Comparison of ENCODE assay signal across 16 cellular contexts in the genomic region with DNA sequence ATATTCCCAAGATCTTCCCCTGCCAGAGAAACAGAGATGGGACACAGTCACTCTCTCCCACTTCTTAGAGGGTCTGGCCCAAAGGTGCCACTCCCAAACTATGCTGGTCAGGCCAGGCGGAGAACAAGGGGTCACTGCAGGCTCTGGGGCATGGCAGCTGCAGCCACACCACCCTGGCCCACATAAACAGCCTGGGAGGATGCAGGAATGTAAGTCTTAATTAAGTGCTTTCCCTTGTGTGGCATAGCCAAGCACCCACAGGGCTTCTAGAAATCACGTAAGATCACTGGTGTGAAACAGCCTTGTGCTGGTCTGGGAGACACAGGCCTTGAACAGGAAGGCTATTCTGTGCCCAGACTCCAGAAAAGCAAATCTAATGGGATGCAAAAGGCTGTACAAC. TPM values are rescaled to one million over a fixed set of nuclear protein-coding genes. Genes with fewer than 3 reads are reported as not detected.
"Had no signal": no experiment of that assay in that cellular context is flagged by ENCODE, and none has a peak within 500 bp of the region (broad histone marks: within the 10 kb centered on the region; RNA-seq: fewer than 3 reads in every experiment).

No MANE protein-coding gene starts in this region.

- H3K4me3 ChIP-seq: left lung, ovary, thyroid gland, uterus had no signal

- H3K36me3 Mint-ChIP-seq: activated naive CD4-positive, alpha-beta T cell treated with anti-CD3 and anti-CD28 coated beads, Interleukin-2, amount 50 U/mL, for 24 hours; immature natural killer cell had no signal

- H3K36me3 ChIP-seq: left lung, ovary, thyroid gland, uterus had no signal

- DNase-seq: activated CD4-positive, alpha-beta T cell treated with anti-CD3 and anti-CD28 coated beads for 48 hours; activated effector memory CD4-positive, alpha-beta T cell treated with Interleukin-2 at 50 U/mL for 16 hours; activated T-cell treated with anti-CD3 and anti-CD28 coated beads, Interleukin-2, amount 50 U/mL, for 1 hour; glutamatergic neuron; immature natural killer cell; left lung; ovary; retina; small intestine; thyroid gland; uterus had no signal

- H3K9me3 Mint-ChIP-seq: activated naive CD4-positive, alpha-beta T cell treated with anti-CD3 and anti-CD28 coated beads, Interleukin-2, amount 50 U/mL, for 24 hours; immature natural killer cell; nephron had no signal

- H3K27me3 ChIP-seq: left lung, ovary, thyroid gland, uterus had no signal

- H3K4me1 Mint-ChIP-seq: immature natural killer cell, nephron had no signal

- H3K27ac Mint-ChIP-seq: activated naive CD4-positive, alpha-beta T cell treated with anti-CD3 and anti-CD28 coated beads, Interleukin-2, amount 50 U/mL, for 24 hours; immature natural killer cell; nephron had no signal

- H3K4me1 ChIP-seq: uterus had no signal

- ATAC-seq: left lung had no signal

- H3K4me3 Mint-ChIP-seq: activated naive CD4-positive, alpha-beta T cell treated with anti-CD3 and anti-CD28 coated beads, Interleukin-2, amount 50 U/mL, for 24 hours; immature natural killer cell; nephron had no signal

- H3K27me3 Mint-ChIP-seq: activated naive CD4-positive, alpha-beta T cell treated with anti-CD3 and anti-CD28 coated beads, Interleukin-2, amount 50 U/mL, for 24 hours had no signal

- H3K9me3 ChIP-seq: left lung, ovary, thyroid gland, uterus had no signal

- H3K27ac ChIP-seq: ovary, thyroid gland, uterus had no signal

RNA-seq across cellular contexts. Expression of gene ABCC12, which starts 31.5 kb away (rescaled TPM):
- total RNA-seq: dermis microvascular lymphatic vessel endothelial cell; left lung; T-helper 1 cell treated with Interleukin-12 subunit alpha and Interleukin-12 subunit beta and Interleukin-4 antibody, amounts not matched to agents 30 ng/mL and 1 ng/mL, for 36 hours; uterus had no signal
- polyA plus RNA-seq: esophagus, immature natural killer cell, small intestine had no signal
